Comparison of ENCODE assay signal across 18 cellular contexts in the genomic region with DNA sequence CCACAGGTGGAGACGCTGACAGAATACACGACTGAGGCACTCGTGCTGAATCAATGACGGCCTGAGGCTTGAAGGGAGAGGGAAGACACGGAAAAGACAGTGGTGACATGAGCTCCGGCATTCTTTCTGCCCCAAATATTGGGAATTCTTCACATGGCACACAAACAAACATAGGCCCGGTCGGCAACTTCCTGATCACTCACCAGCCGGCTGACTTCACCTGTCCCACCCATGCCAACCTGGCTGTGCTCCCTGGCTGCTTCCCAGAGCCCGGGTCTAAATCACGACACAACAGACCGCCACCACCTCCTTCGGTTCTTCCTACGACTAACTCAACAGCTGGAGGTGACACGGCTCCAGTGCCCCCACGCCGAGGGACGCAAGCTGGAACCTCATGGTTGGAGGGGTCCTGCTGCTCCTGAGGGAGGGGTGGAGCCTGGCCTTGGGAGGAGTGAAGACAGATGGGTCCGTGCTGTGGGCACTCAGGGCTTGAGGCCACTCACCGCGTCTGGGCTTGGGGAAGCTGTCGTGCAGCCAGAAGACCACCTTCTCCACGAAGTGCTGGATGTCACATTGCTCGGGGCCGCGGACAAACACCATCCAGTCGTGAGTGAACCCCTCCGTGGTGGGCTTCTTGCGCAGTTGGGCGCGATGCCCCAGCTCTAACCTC. TPM values are rescaled to one million over a fixed set of nuclear protein-coding genes. Genes with fewer than 3 reads are reported as not detected.
A peak's percentile ranks its signal among the peaks of the same experiment; 100 is the strongest.
DNase-seq lines count a peak whose midpoint lies in the region; ATAC-seq and TF ChIP-seq lines count a peak whose summit lies in the region.
"Had no signal": no experiment of that assay in that cellular context is flagged by ENCODE, and none has a peak within 500 bp of the region (broad histone marks: within the 10 kb centered on the region; RNA-seq: fewer than 3 reads in every experiment).

No MANE protein-coding gene starts in this region.

- H3K4me3 Mint-ChIP-seq in activated T-cell treated with anti-CD3 and anti-CD28 coated beads, Interleukin-2, amount 50 U/mL, for 24 hours = no peak overlapping the region
- no peak overlapping the region for H3K4me3 Mint-ChIP-seq in neural progenitor cell
- H3K4me3 Mint-ChIP-seq: brain had no signal

- TF ChIP-seq EP300 in esophagus muscularis mucosa (IDR thresholded peaks at IDR 0.05) = no peak

- peaks cover 8% of the 10 kb centered on the region for H3F3A ChIP-seq in neural progenitor cell (ENCODE audit: low read depth)

- no peak for TF ChIP-seq CTCF in esophagus muscularis mucosa (IDR thresholded peaks at IDR 0.05)
- no peak for TF ChIP-seq CTCF in neural progenitor cell (IDR thresholded peaks at IDR 0.05)
- TF ChIP-seq CTCF in uterus (IDR thresholded peaks at IDR 0.05) = no peak

- H3K27ac ChIP-seq in esophagus muscularis mucosa (replicated peaks in 1 of 4) (peak overlapping the region in 3 of 4 donors; percentile 85 to 93 (median 87)), neural progenitor cell (no peak overlapping the region), uterus (peak overlapping the region; percentile 92 to 93)
- H3K27ac ChIP-seq: KMS-11, PC-9, SJSA1 had no signal

- H3K9me3 ChIP-seq in esophagus muscularis mucosa = no peaks in the 10 kb centered on the region
- no peaks in the 10 kb centered on the region for H3K9me3 ChIP-seq in neural progenitor cell (ENCODE audit: low read depth)
- H3K9me3 ChIP-seq in uterus = no peaks in the 10 kb centered on the region
- H3K9me3 ChIP-seq: SJSA1 had no signal

- H3K9me3 Mint-ChIP-seq in activated T-cell treated with anti-CD3 and anti-CD28 coated beads, Interleukin-2, amount 50 U/mL, for 24 hours = no peaks in the 10 kb centered on the region
- no peaks in the 10 kb centered on the region for H3K9me3 Mint-ChIP-seq in neural progenitor cell
- H3K9me3 Mint-ChIP-seq: brain had no signal

- H3K9ac ChIP-seq in neural progenitor cell = no peak overlapping the region
- H3K9ac ChIP-seq: KMS-11 had no signal

- H3K36me3 Mint-ChIP-seq in activated T-cell treated with anti-CD3 and anti-CD28 coated beads, Interleukin-2, amount 50 U/mL, for 24 hours (ENCODE audit: low read depth) = peaks cover 82% of the 10 kb centered on the region
- H3K36me3 Mint-ChIP-seq in neural progenitor cell = peaks cover 21% of the 10 kb centered on the region

- H3K4me3 ChIP-seq in esophagus muscularis mucosa = no peak overlapping the region
- no peak overlapping the region for H3K4me3 ChIP-seq in neural progenitor cell
- no peak overlapping the region for H3K4me3 ChIP-seq in uterus
- H3K4me3 ChIP-seq: PC-9, SJSA1 had no signal

- ATAC-seq in GM18517 (IDR thresholded peaks at IDR 0.05; ENCODE audit: unreplicated experiment) (no peak), GM21447 (IDR thresholded peaks at IDR 0.05; ENCODE audit: unreplicated experiment) (no peak)

- no peaks in the 10 kb centered on the region for H3K27me3 Mint-ChIP-seq in activated T-cell treated with anti-CD3 and anti-CD28 coated beads, Interleukin-2, amount 50 U/mL, for 24 hours
- peaks cover 2% of the 10 kb centered on the region for H3K27me3 Mint-ChIP-seq in neural progenitor cell (ENCODE audit: insufficient read depth, low read depth)

- no peak overlapping the region for H3K4me2 ChIP-seq in neural progenitor cell
- H3K4me2 ChIP-seq: KMS-11, PC-9 had no signal

- H4K20me1 ChIP-seq in neural progenitor cell (ENCODE audit: low read depth) = peaks cover 90% of the 10 kb centered on the region

- H3K4me1 Mint-ChIP-seq in activated T-cell treated with anti-CD3 and anti-CD28 coated beads, Interleukin-2, amount 50 U/mL, for 24 hours (ENCODE audit: low read depth) = peaks cover 41% of the 10 kb centered on the region
- peaks cover 41% of the 10 kb centered on the region for H3K4me1 Mint-ChIP-seq in neural progenitor cell

- intact Hi-C loops in esophagus muscularis mucosa (cut with DNase I) = loop anchor here (10.0 kb wide), 1 partner anchor 225 kb away; no protein-coding TSS in a partner anchor
- intact Hi-C loops in uterus (cut with DNase I; ENCODE audit: low total_unique reads) = loop anchor here (5.0 kb wide), 1 partner anchor 33 kb away; no protein-coding TSS in a partner anchor

- H3K27me3 ChIP-seq in esophagus muscularis mucosa (no peaks in the 10 kb centered on the region), neural progenitor cell (no peaks in the 10 kb centered on the region), uterus (no peaks in the 10 kb centered on the region)
- H3K27me3 ChIP-seq: dorsolateral prefrontal cortex, SJSA1 had no signal

- peak overlapping the region; percentile 78 for H3K27ac Mint-ChIP-seq in activated T-cell treated with anti-CD3 and anti-CD28 coated beads, Interleukin-2, amount 50 U/mL, for 24 hours
- H3K27ac Mint-ChIP-seq in neural progenitor cell = peak overlapping the region; percentile 29

- TF ChIP-seq POLR2A in esophagus muscularis mucosa (IDR thresholded peaks at IDR 0.05; ENCODE audit: low read depth) = no peak
- TF ChIP-seq POLR2A in uterus (IDR thresholded peaks at IDR 0.05) = no peak

- H2AFZ ChIP-seq in neural progenitor cell (replicated peaks) = no peak overlapping the region
- H2AFZ ChIP-seq: PC-9 had no signal

- peaks cover 100% of the 10 kb centered on the region for H3K79me2 ChIP-seq in neural progenitor cell (ENCODE audit: low read depth)

- H3K36me3 ChIP-seq in esophagus muscularis mucosa = peaks cover 17 to 52% (median 35%) of the 10 kb centered on the region in 4 donors
- H3K36me3 ChIP-seq in neural progenitor cell = no peaks in the 10 kb centered on the region
- H3K36me3 ChIP-seq in uterus = no peaks in the 10 kb centered on the region

- H3K4me1 ChIP-seq in esophagus muscularis mucosa (peaks cover 55 to 86% (median 74%) of the 10 kb centered on the region in 4 donors), neural progenitor cell (peaks cover 42% of the 10 kb centered on the region), uterus (peaks cover 29 to 45% of the 10 kb centered on the region in 2 donors)

- 85% methylated on average over 20 of the region's 31 CpGs for WGBS in esophagus muscularis mucosa

- no peak for DNase-seq in activated T-cell treated with anti-CD3 and anti-CD28 coated beads, Interleukin-2, amount 50 U/mL, for 24 hours
- no peak for DNase-seq in activated T-cell treated with anti-CD3 and anti-CD28 coated beads for 4 hours
- no peak for DNase-seq in esophagus muscularis mucosa (ENCODE audit: extremely low spot score)
- no peak for DNase-seq in neural progenitor cell (ENCODE audit: low spot score)
- DNase-seq in uterus = peak in 1 of 2 donors; percentile 23
- no peak for DNase-seq in DMS53 treated with DMSO at 0.1 percent for 48 hours (lab: John Stamatoyannopoulos, UW; ENCODE audit: unreplicated experiment)
- DNase-seq: activated CD4-positive, alpha-beta T cell treated with anti-CD3 and anti-CD28 coated beads for 1 hour; activated naive CD4-positive, alpha-beta T cell; HCEC 1CT; NCI-H1105 treated with DMSO at 0.1 percent for 48 hours; NCI-H748 treated with DMSO at 0.1 percent for 48 hours; PC-9 had no signal

RNA-seq across cellular contexts. Expression of a gene that starts 9.6 kb away (rescaled TPM):
- total RNA-seq in esophagus muscularis mucosa = 10 to 100 TPM; 21.5 to 46.9 (median 33.4) TPM
- total RNA-seq in neural progenitor cell (ENCODE audit: low replicate concordance) = 5.6 and 21.0 TPM in 2 replicates
- 100 to 1,000 TPM in 1 of 4 donors, 10 to 100 TPM in 2, 1 to 10 TPM in 1; 5.9 to 103 (median 13.3) TPM for total RNA-seq in uterus
